23 cellular contexts compared by ENCODE assay signal in the genomic region with DNA sequence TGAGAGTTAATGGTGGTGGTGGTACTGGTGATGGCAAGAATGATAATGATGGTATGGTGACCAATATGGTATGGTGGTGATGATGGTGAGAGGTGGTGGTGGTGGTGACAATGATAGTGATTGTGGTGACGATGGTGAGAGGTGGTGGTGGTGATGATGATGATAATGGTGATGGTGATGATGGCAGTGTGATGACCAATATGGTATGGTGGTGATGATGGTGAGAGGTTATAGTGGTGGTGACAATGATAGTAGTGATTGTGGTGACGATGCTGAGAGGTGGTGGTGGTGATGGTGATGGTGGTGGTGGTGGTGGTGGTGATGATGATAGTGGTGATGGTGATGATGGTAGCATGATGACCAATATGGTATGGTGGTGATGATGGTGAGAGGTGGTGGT.
"Had no signal": no experiment of that assay in that cellular context is flagged by ENCODE, and none has a peak within 500 bp of the region (broad histone marks: within the 10 kb centered on the region; RNA-seq: fewer than 3 reads in every experiment).

No MANE protein-coding gene starts in this region.

- H3K27me3 Mint-ChIP-seq: progenitor cell of endocrine pancreas; stimulated activated memory B cell treated with anti-CD40 and anti-IgM and Interleukin-4, amounts not matched to agents 10 μg/mL and 1 μg/mL and 100 μg/mL, for 72 hours had no signal

- H3K79me2 ChIP-seq: parathyroid adenoma had no signal

- H3K27ac ChIP-seq: coronary artery, lower lobe of right lung, neutrophil, parathyroid adenoma, right atrium auricular region, sigmoid colon, thoracic aorta, tibial nerve, upper lobe of right lung, vagina had no signal

- H3K4me1 Mint-ChIP-seq: stimulated activated memory B cell treated with anti-CD40 and anti-IgM and Interleukin-4, amounts not matched to agents 10 μg/mL and 1 μg/mL and 100 μg/mL, for 72 hours had no signal

- H3K27me3 ChIP-seq: neutrophil, right atrium auricular region, sigmoid colon, tibial nerve, upper lobe of right lung, vagina had no signal

- DNase-seq: dermis blood vessel endothelial cell; effector memory CD4-positive, alpha-beta T cell; hypothalamus; left ventricle myocardium superior; lower lobe of right lung; natural killer cell; sigmoid colon; stimulated activated CD4-positive, alpha-beta T cell treated with anti-CD3 and anti-CD28 coated beads, Interleukin-2, amount 100 ng/mL, for 24 hours; stimulated activated CD4-positive, alpha-beta T cell treated with anti-CD3 and anti-CD28 coated beads, Interleukin-4, amount 100 ng/mL, for 24 hours; upper lobe of right lung had no signal

- FAIRE-seq: endometrium, frontal cortex, keratinocyte had no signal

- H3K36me3 ChIP-seq: lower lobe of right lung, neutrophil, right atrium auricular region, thoracic aorta, upper lobe of right lung, vagina had no signal

- H3K4me3 ChIP-seq: coronary artery, lower lobe of right lung, right atrium auricular region, sigmoid colon, thoracic aorta, tibial nerve, upper lobe of right lung, vagina had no signal

- H2AFZ ChIP-seq: parathyroid adenoma had no signal

- H3K9me3 ChIP-seq: lower lobe of right lung, neutrophil, right atrium auricular region, sigmoid colon, thoracic aorta, tibial nerve, upper lobe of right lung, vagina had no signal

- H3K4me1 ChIP-seq: lower lobe of right lung, parathyroid adenoma, right atrium auricular region, sigmoid colon, tibial nerve, upper lobe of right lung, vagina had no signal

- H3K4me3 Mint-ChIP-seq: natural killer cell; stimulated activated memory B cell treated with anti-CD40 and anti-IgM and Interleukin-4, amounts not matched to agents 10 μg/mL and 1 μg/mL and 100 μg/mL, for 72 hours; stimulated activated naive CD8-positive, alpha-beta T cell treated with anti-CD3 and anti-CD28 coated beads, Interleukin-15, Interleukin-2, amounts not matched to agents 100 ng/mL and 50 ng/mL, for 24 hours had no signal

- H3K9me3 Mint-ChIP-seq: natural killer cell; stimulated activated naive CD8-positive, alpha-beta T cell treated with anti-CD3 and anti-CD28 coated beads, Interleukin-15, Interleukin-2, amounts not matched to agents 100 ng/mL and 50 ng/mL, for 24 hours had no signal

- H3K36me3 Mint-ChIP-seq: natural killer cell; stimulated activated memory B cell treated with anti-CD40 and anti-IgM and Interleukin-4, amounts not matched to agents 10 μg/mL and 1 μg/mL and 100 μg/mL, for 72 hours had no signal

- H3K9ac ChIP-seq: parathyroid adenoma had no signal

- H3K27ac Mint-ChIP-seq: natural killer cell; progenitor cell of endocrine pancreas; stimulated activated memory B cell treated with anti-CD40 and anti-IgM and Interleukin-4, amounts not matched to agents 10 μg/mL and 1 μg/mL and 100 μg/mL, for 72 hours; stimulated activated naive CD8-positive, alpha-beta T cell treated with anti-CD3 and anti-CD28 coated beads, Interleukin-15, Interleukin-2, amounts not matched to agents 100 ng/mL and 50 ng/mL, for 24 hours had no signal

- ATAC-seq: left ventricle myocardium superior; lower lobe of right lung; stimulated activated memory B cell treated with anti-CD40 and anti-IgM and Interleukin-4, amounts not matched to agents 10 μg/mL and 1 μg/mL and 100 μg/mL, for 72 hours; upper lobe of right lung had no signal
